In genomic region chr22:20606041-20606783, GRCh38 we compare ENCODE assay signal across 8 cellular contexts.
A peak's percentile ranks its signal among the peaks of the same experiment; 100 is the strongest.
DNase-seq lines count a peak whose midpoint lies in the region; ATAC-seq and TF ChIP-seq lines count a peak whose summit lies in the region.

No MANE protein-coding gene starts in this region.

- ATAC-seq in left ventricle myocardium superior (peak; percentile 66), GM21515 (IDR thresholded peaks at IDR 0.05; ENCODE audit: unreplicated experiment) (no peak), HG03135 (IDR thresholded peaks at IDR 0.05; ENCODE audit: unreplicated experiment) (no peak)

- H3K4me3 ChIP-seq in MG63 (no peak overlapping the region), spleen (peak overlapping the region in 1 of 8 donors; percentile 22)

- no peaks in the 10 kb centered on the region for H3K27me3 Mint-ChIP-seq in activated naive CD4-positive, alpha-beta T cell treated with anti-CD3 and anti-CD28 coated beads for 36 hours (ENCODE audit: low read depth)

- H3K27ac Mint-ChIP-seq in activated naive CD4-positive, alpha-beta T cell treated with anti-CD3 and anti-CD28 coated beads for 36 hours: no peak overlapping the region

- H3K4me1 Mint-ChIP-seq in activated naive CD4-positive, alpha-beta T cell treated with anti-CD3 and anti-CD28 coated beads for 36 hours (ENCODE audit: low read depth): peaks cover 11% of the 10 kb centered on the region

- WGBS in spleen, 5 donors: 28 to 39% (median 29%) methylated on average over 9 to 13 of the region's 13 CpGs

- DNase-seq in ELF-1 (ENCODE audit: low read depth, low spot score) (peak; percentile 95), MG63 (peak; percentile 22), SK-N-DZ (ENCODE audit: low spot score) (peak; percentile 68), left ventricle myocardium superior (peak; percentile 68), spleen (peak; percentile 88)
- peak; percentile 81 for DNase-seq in activated naive CD4-positive, alpha-beta T cell treated with anti-CD3 and anti-CD28 coated beads for 36 hours

- H3K36me3 ChIP-seq in MG63 (no peaks in the 10 kb centered on the region), spleen (no peaks in the 10 kb centered on the region)

- CTCF ChIA-PET in activated naive CD4-positive, alpha-beta T cell treated with anti-CD3 and anti-CD28 coated beads for 36 hours (lab: Charles Lee): interaction anchor here (0.6 to 2.4 kb wide), 7 partner anchors 11 to 136 kb away, joined by 3 to 11 read pairs (median 4); no protein-coding TSS in a partner anchor

- H3K4me1 ChIP-seq in spleen: peaks cover 0 to 13% (median 6%) of the 10 kb centered on the region in 6 donors

- H3K9me3 ChIP-seq in MG63 (no peaks in the 10 kb centered on the region), spleen (no peaks in the 10 kb centered on the region)

- no peaks in the 10 kb centered on the region for H3K36me3 Mint-ChIP-seq in activated naive CD4-positive, alpha-beta T cell treated with anti-CD3 and anti-CD28 coated beads for 36 hours (ENCODE audit: low read depth)

- TF ChIP-seq CTCF in spleen (IDR thresholded peaks at IDR 0.05 in 8 of 11, conservative IDR thresholded peaks at IDR 0.05 in 3 of 11): peak; percentile 41 to 83 (median 67)

- H3K9me3 Mint-ChIP-seq in activated naive CD4-positive, alpha-beta T cell treated with anti-CD3 and anti-CD28 coated beads for 36 hours: no peaks in the 10 kb centered on the region

- no peak overlapping the region for H3K4me3 Mint-ChIP-seq in activated naive CD4-positive, alpha-beta T cell treated with anti-CD3 and anti-CD28 coated beads for 36 hours

- intact Hi-C loops in activated naive CD4-positive, alpha-beta T cell treated with anti-CD3 and anti-CD28 coated beads for 36 hours (cut with micrococcal nuclease): loop anchor here (1.0 to 2.0 kb wide), 4 partner anchors 18 to 136 kb away; no protein-coding TSS in a partner anchor
- intact Hi-C loops in left ventricle myocardium superior (cut with micrococcal nuclease): no loop called here
- intact Hi-C loops in spleen (cut with DNase I; ENCODE audit: low total_unique reads): no loop called here

- H3K27me3 ChIP-seq in MG63 (no peaks in the 10 kb centered on the region), spleen (replicated peaks in 1 of 7) (no peaks in the 10 kb centered on the region)

- TF ChIP-seq POLR2A in spleen (IDR thresholded peaks at IDR 0.05): no peak

- H3K27ac ChIP-seq in spleen: no peak overlapping the region

Comparison
In these comparisons a context has a peak if more than half of its experiments do, and no peak if none do; other contexts are left out.
1. DNase-seq: peak in every context shown above with its lines; median percentile 95 in ELF-1; 88 in spleen; 81 in activated naive CD4-positive, alpha-beta T cell treated with anti-CD3 and anti-CD28 coated beads for 36 hours; 68 in SK-N-DZ; 68 in left ventricle myocardium superior; 22 in MG63.